Comparison of ENCODE assay signal across 20 cellular contexts in genomic region chr3:56135941-56136340, GRCh38.
"Had no signal": no experiment of that assay in that cellular context is flagged by ENCODE, and none has a peak within 500 bp of the region (broad histone marks: within the 10 kb centered on the region; RNA-seq: fewer than 3 reads in every experiment).

No MANE protein-coding gene starts in this region.

- H3K4me3 ChIP-seq: smooth muscle cell, stomach had no signal

- H3K27me3 Mint-ChIP-seq: activated CD8-positive, alpha-beta T cell treated with anti-CD3 and anti-CD28 coated beads for 36 hours had no signal

- H3K36me3 ChIP-seq: stomach had no signal

- H3K36me3 Mint-ChIP-seq: stimulated activated effector memory CD8-positive, alpha-beta T cell treated with anti-CD3 and anti-CD28 coated beads, Interleukin-12 subunit alpha, Interleukin-12 subunit beta, amount 100 ng/mL, for 72 hours had no signal

- H3K27ac Mint-ChIP-seq: activated CD8-positive, alpha-beta T cell treated with anti-CD3 and anti-CD28 coated beads for 36 hours; activated naive CD4-positive, alpha-beta T cell treated with anti-CD3 and anti-CD28 coated beads for 36 hours; activated T-helper 17 cell treated with anti-CD3 and anti-CD28 coated beads, Interleukin-2, amount 50 U/mL, for 72 hours; stimulated activated effector memory CD8-positive, alpha-beta T cell treated with anti-CD3 and anti-CD28 coated beads, Interleukin-12 subunit alpha, Interleukin-12 subunit beta, amount 100 ng/mL, for 72 hours; type B pancreatic cell had no signal

- H3K9me3 Mint-ChIP-seq: activated CD8-positive, alpha-beta T cell treated with anti-CD3 and anti-CD28 coated beads for 36 hours; activated naive CD4-positive, alpha-beta T cell treated with anti-CD3 and anti-CD28 coated beads for 36 hours; activated T-helper 17 cell treated with anti-CD3 and anti-CD28 coated beads, Interleukin-2, amount 50 U/mL, for 72 hours; nephron; stimulated activated effector memory CD8-positive, alpha-beta T cell treated with anti-CD3 and anti-CD28 coated beads, Interleukin-12 subunit alpha, Interleukin-12 subunit beta, amount 100 ng/mL, for 72 hours had no signal

- H3K27ac ChIP-seq: stomach had no signal

- DNase-seq: activated CD4-positive, alpha-beta T cell treated with anti-CD3 and anti-CD28 coated beads for 48 hours; activated CD4-positive, CD25-positive, alpha-beta regulatory T cell; activated CD8-positive, alpha-beta T cell treated with anti-CD3 and anti-CD28 coated beads for 36 hours; activated naive CD4-positive, alpha-beta T cell treated with anti-CD3 and anti-CD28 coated beads for 36 hours; activated T-cell treated with anti-CD3 and anti-CD28 coated beads, Interleukin-2, amount 50 U/mL, for 1 hour; aorta; effector CD4-positive, alpha-beta T cell; foreskin melanocyte; glutamatergic neuron; hippocampal formation; left cardiac atrium; stimulated activated CD4-positive, alpha-beta T cell treated with anti-CD3 and anti-CD28 coated beads, Interleukin-4, amount 100 ng/mL, for 24 hours; stomach; T1000 had no signal

- H3K4me3 Mint-ChIP-seq: activated CD8-positive, alpha-beta T cell treated with anti-CD3 and anti-CD28 coated beads for 36 hours; activated naive CD4-positive, alpha-beta T cell treated with anti-CD3 and anti-CD28 coated beads for 36 hours; activated T-helper 17 cell treated with anti-CD3 and anti-CD28 coated beads, Interleukin-2, amount 50 U/mL, for 72 hours; nephron; stimulated activated effector memory CD8-positive, alpha-beta T cell treated with anti-CD3 and anti-CD28 coated beads, Interleukin-12 subunit alpha, Interleukin-12 subunit beta, amount 100 ng/mL, for 72 hours; type B pancreatic cell had no signal

- ATAC-seq: activated CD8-positive, alpha-beta T cell treated with anti-CD3 and anti-CD28 coated beads for 36 hours; activated T-helper 17 cell treated with anti-CD3 and anti-CD28 coated beads, Interleukin-2, amount 50 U/mL, for 72 hours; sciatic nerve; stimulated activated effector memory CD8-positive, alpha-beta T cell treated with anti-CD3 and anti-CD28 coated beads, Interleukin-12 subunit alpha, Interleukin-12 subunit beta, amount 100 ng/mL, for 72 hours had no signal

- H3K27me3 ChIP-seq: stomach had no signal

- H3K4me1 Mint-ChIP-seq: activated T-helper 17 cell treated with anti-CD3 and anti-CD28 coated beads, Interleukin-2, amount 50 U/mL, for 72 hours; stimulated activated effector memory CD8-positive, alpha-beta T cell treated with anti-CD3 and anti-CD28 coated beads, Interleukin-12 subunit alpha, Interleukin-12 subunit beta, amount 100 ng/mL, for 72 hours had no signal

- H3K9me3 ChIP-seq: stomach had no signal
